Comparison of ENCODE assay signal across 8 cellular contexts in the genomic region with DNA sequence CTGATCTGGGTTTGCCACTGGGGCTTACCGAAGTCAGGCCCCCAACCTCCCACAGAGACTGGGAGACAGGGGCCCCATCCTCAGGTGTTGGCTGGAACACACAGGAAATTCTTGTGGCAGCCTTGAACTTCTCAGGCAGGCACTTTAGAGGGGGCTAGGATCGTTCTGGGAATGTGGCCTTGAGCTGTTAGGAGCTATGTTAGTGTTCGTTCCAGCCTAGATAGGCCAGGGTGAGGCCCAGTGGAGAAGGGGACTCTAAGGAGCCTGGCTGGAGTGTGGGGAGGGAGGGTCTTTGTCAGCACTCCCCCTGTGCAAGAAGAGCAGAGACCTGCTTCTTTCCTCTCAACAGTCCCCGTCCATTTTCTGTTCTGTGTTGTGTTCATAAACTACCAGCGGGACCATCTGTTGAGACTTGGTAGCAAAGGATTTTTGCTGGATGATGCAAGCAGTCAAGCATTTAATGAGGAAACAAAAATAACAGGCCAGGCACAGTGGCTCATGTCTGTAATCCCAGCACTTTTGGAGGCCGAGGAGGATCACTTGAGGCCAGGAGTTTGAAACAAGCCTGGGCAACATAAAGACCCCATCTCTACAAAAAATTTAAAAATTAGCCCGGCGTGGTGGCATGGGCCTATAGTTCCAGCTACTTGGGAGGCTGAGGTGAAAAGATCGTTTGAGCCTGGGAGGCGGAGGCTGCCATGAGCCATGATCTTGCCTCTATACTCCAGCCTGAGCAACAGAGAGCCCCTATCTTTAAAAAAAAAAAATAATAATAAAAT. TPM values are rescaled to one million over a fixed set of nuclear protein-coding genes. Genes with fewer than 3 reads are reported as not detected.
DNase-seq lines count a peak whose midpoint lies in the region; ATAC-seq, FAIRE-seq and TF ChIP-seq lines count a peak whose summit lies in the region.

No MANE protein-coding gene starts in this region.

- no peak for FAIRE-seq in GM12891 (lab: Jason Lieb, UNC)

- H3K27ac ChIP-seq in thyroid gland, result peak overlapping the region; percentile 87 to 89 (median 89)

- intact Hi-C loops in thyroid gland (cut with DNase I), result no loop called here

- TF ChIP-seq CTCF in chondrocyte (IDR thresholded peaks at IDR 0.05) (no peak), thyroid gland (IDR thresholded peaks at IDR 0.05) (no peak)

- DNase-seq in T-helper 2 cell treated with Interferon-gamma antibody and Interleukin-4, amounts not matched to agents 5 μg/mL and 100 μg/mL, for 36 hours (ENCODE audit: low spot score), result no peak
- no peak for DNase-seq in T-helper 2 cell
- no peak for DNase-seq in NT2/D1 (ENCODE audit: low read depth, low spot score)
- DNase-seq in chondrocyte (ENCODE audit: low spot score), result peak; percentile 41
- peak; percentile 38 for DNase-seq in medulla oblongata (ENCODE audit: extremely low spot score)
- peak; percentile 41 to 50 for DNase-seq in thyroid gland
- DNase-seq in GM12891 (ENCODE audit: insufficient read length, low spot score), result no peak

- H3K4me1 Mint-ChIP-seq in T-helper 2 cell treated with Interferon-gamma antibody and Interleukin-4, amounts not matched to agents 5 μg/mL and 100 μg/mL, for 36 hours (ENCODE audit: low read depth), result peaks cover 32% of the 10 kb centered on the region
- peaks cover 53% of the 10 kb centered on the region for H3K4me1 Mint-ChIP-seq in chondrocyte (ENCODE audit: low read depth)

- H3K36me3 ChIP-seq in NT2/D1 (ENCODE audit: insufficient read depth, insufficient read length, low read length) (peaks cover 1% of the 10 kb centered on the region), thyroid gland (no peaks in the 10 kb centered on the region)

- no peaks in the 10 kb centered on the region for H3K27me3 ChIP-seq in NT2/D1 (ENCODE audit: insufficient read depth, insufficient read length)
- H3K27me3 ChIP-seq in thyroid gland, result no peaks in the 10 kb centered on the region

- peak overlapping the region; percentile 93 for H3K27ac Mint-ChIP-seq in T-helper 2 cell treated with Interferon-gamma antibody and Interleukin-4, amounts not matched to agents 5 μg/mL and 100 μg/mL, for 36 hours
- peak overlapping the region; percentile 100 for H3K27ac Mint-ChIP-seq in chondrocyte (ENCODE audit: unreplicated experiment)

- no peaks in the 10 kb centered on the region for H3K9me3 ChIP-seq in NT2/D1 (ENCODE audit: insufficient read depth, low read length)
- no peaks in the 10 kb centered on the region for H3K9me3 ChIP-seq in thyroid gland

- peaks cover 6% of the 10 kb centered on the region for H3K36me3 Mint-ChIP-seq in T-helper 2 cell treated with Interferon-gamma antibody and Interleukin-4, amounts not matched to agents 5 μg/mL and 100 μg/mL, for 36 hours (ENCODE audit: low read depth)
- peaks cover 1% of the 10 kb centered on the region for H3K36me3 Mint-ChIP-seq in chondrocyte (ENCODE audit: low read depth)

- 23 to 28% methylated on average over 10 of the region's 10 CpGs for WGBS in thyroid gland, 2 donors

- peaks cover 3% of the 10 kb centered on the region for H3K4me1 ChIP-seq in NT2/D1 (ENCODE audit: insufficient read depth, insufficient read length)
- H3K4me1 ChIP-seq in thyroid gland, result peaks cover 34 to 38% of the 10 kb centered on the region in 2 donors

- peak overlapping the region; percentile 94 for H3K4me3 Mint-ChIP-seq in T-helper 2 cell treated with Interferon-gamma antibody and Interleukin-4, amounts not matched to agents 5 μg/mL and 100 μg/mL, for 36 hours
- H3K4me3 Mint-ChIP-seq in chondrocyte (ENCODE audit: unreplicated experiment), result peak overlapping the region; percentile 92

- ATAC-seq in GM21529 (IDR thresholded peaks at IDR 0.05; ENCODE audit: unreplicated experiment), result no peak

- no peaks in the 10 kb centered on the region for H3K27me3 Mint-ChIP-seq in T-helper 2 cell treated with Interferon-gamma antibody and Interleukin-4, amounts not matched to agents 5 μg/mL and 100 μg/mL, for 36 hours (ENCODE audit: low read depth)
- H3K27me3 Mint-ChIP-seq in chondrocyte (ENCODE audit: low read depth), result no peaks in the 10 kb centered on the region

- no peaks in the 10 kb centered on the region for H3K9me3 Mint-ChIP-seq in T-helper 2 cell treated with Interferon-gamma antibody and Interleukin-4, amounts not matched to agents 5 μg/mL and 100 μg/mL, for 36 hours
- H3K9me3 Mint-ChIP-seq in chondrocyte (ENCODE audit: low read depth), result no peaks in the 10 kb centered on the region

- TF ChIP-seq POLR2A in thyroid gland (IDR thresholded peaks at IDR 0.05) (peak in 1 of 2 donors; percentile 22), GM12891 (IDR thresholded peaks at IDR 0.05; ENCODE audit: low read depth, low read length) (no peak)

- H3K9ac ChIP-seq in NT2/D1 (ENCODE audit: insufficient read length, low read depth), result peak overlapping the region; percentile 87

- H3K4me3 ChIP-seq in NT2/D1 (ENCODE audit: insufficient read length, low read depth) (peak overlapping the region; percentile 70), thyroid gland (replicated peaks in 1 of 3) (peak overlapping the region in 1 of 3 donors; percentile 73)

TF ChIP-seq in GM12891, 5 proteins besides CTCF, POLR2A, EP300 and RAD21:
- TF ChIP-seq TAF1 (IDR thresholded peaks at IDR 0.05; ENCODE audit: low read depth, low read length) (no peak), POU2F2 (IDR thresholded peaks at IDR 0.05; ENCODE audit: low read depth, low read length) (no peak), SPI1 (IDR thresholded peaks at IDR 0.05; ENCODE audit: low read depth, low read length) (no peak), PAX5 (IDR thresholded peaks at IDR 0.05; ENCODE audit: insufficient read depth, low read length, severe bottlenecking) (no peak), POLR2AphosphoS5 (IDR thresholded peaks at IDR 0.05; ENCODE audit: low read depth, low read length) (no peak)

RNA-seq across cellular contexts. Expression of gene TXNRD2, which starts 1.5 kb away (rescaled TPM):
- total RNA-seq in chondrocyte (12.5 to 15.8 TPM (median 14.1 TPM) in 3 replicates), thyroid gland (10 to 100 TPM; 19.5 to 34.5 (median 25.6) TPM)
- 13.3 TPM for polyA plus RNA-seq in GM12891 (2012; ENCODE audit: low read depth, missing spikeins)

RNA-seq across cellular contexts. Expression of gene COMT, which starts 1.5 kb away (rescaled TPM):
- total RNA-seq in chondrocyte (66.6 to 186 TPM (median 177 TPM) in 3 replicates), thyroid gland (100 to 1,000 TPM in 3 of 4 donors, 10 to 100 TPM in 1; 92.6 to 216 (median 138) TPM)
- 69.5 TPM for polyA plus RNA-seq in GM12891 (2012; ENCODE audit: low read depth, missing spikeins)

Comparison
In these comparisons a context has a peak if more than half of its experiments do, and no peak if none do; other contexts are left out.
1. DNase-seq: peak in chondrocyte (single experiment), medulla oblongata (single experiment) and thyroid gland (2 of 2); none in T-helper 2 cell treated with Interferon-gamma antibody and Interleukin-4, amounts not matched to agents 5 μg/mL and 100 μg/mL, for 36 hours (single experiment), T-helper 2 cell (0 of 5), NT2/D1 (single experiment) and GM12891 (single experiment).